In the genomic region with DNA sequence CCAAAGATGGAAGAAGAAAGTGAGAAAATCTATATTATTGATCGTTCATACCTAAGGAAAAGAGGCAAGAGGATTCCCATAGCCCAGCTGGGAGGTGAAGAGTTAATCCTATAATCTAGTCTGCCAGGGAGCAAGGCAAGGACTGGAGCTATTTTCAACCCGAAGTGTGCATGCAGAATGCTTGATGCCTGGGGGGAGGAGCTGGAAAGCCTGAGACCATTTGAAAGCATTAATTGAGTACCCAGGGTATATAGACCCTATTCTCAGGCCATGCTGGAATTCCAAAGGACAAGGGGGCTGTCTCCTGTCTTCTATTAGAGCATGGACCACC, we compare ENCODE assay signal across 16 cellular contexts.
A peak's percentile ranks its signal among the peaks of the same experiment; 100 is the strongest.
DNase-seq lines count a peak whose midpoint lies in the region; ATAC-seq and TF ChIP-seq lines count a peak whose summit lies in the region.
"Had no signal": no experiment of that assay in that cellular context is flagged by ENCODE, and none has a peak within 500 bp of the region (broad histone marks: within the 10 kb centered on the region; RNA-seq: fewer than 3 reads in every experiment).

No MANE protein-coding gene starts in this region.

- peaks cover 38% of the 10 kb centered on the region for H3K4me1 Mint-ChIP-seq in neural crest cell

- no peaks in the 10 kb centered on the region for H3K27me3 ChIP-seq in WERI-Rb-1 (ENCODE audit: insufficient read depth, low read depth, severe bottlenecking)

- H3K27ac ChIP-seq in WERI-Rb-1, result peak overlapping the region; percentile 19
- H3K27ac ChIP-seq: SK-N-MC had no signal

- no peaks in the 10 kb centered on the region for H3K36me3 Mint-ChIP-seq in neural crest cell (ENCODE audit: low read depth)
- H3K36me3 Mint-ChIP-seq: T-cell had no signal

- DNase-seq in D341Med (ENCODE audit: low spot score) (peak; percentile 66), NCI-H1436 (lab: John Stamatoyannopoulos, UW) (peak; percentile 81), WERI-Rb-1 (peak; percentile 75), neural crest cell (ENCODE audit: low read depth, low spot score) (no peak), inferior parietal cortex (ENCODE audit: extremely low spot score) (no peak), HCEC 1CT (no peak)
- DNase-seq: C1 segment of cervical spinal cord, DMS53, NCI-H146, NCI-H2171, NCI-H510A treated with DMSO at 0.1 percent for 48 hours, PC-3, T-cell had no signal

- no peaks in the 10 kb centered on the region for H3K36me3 ChIP-seq in WERI-Rb-1

- TF ChIP-seq POLR2A in GM18505 (IDR thresholded peaks at IDR 0.05; ENCODE audit: borderline replicate concordance, extremely low read depth, insufficient read depth, insufficient read length), result no peak

- peak overlapping the region; percentile 9; the same call in 1 of the 2 replicates for H3K4me3 ChIP-seq in WERI-Rb-1 (ENCODE audit: low read depth, low read length)
- H3K4me3 ChIP-seq: SK-N-MC had no signal

- TF ChIP-seq CTCF in WERI-Rb-1 (IDR thresholded peaks at IDR 0.05; ENCODE audit: low read depth, low read length) (no peak), neural crest cell (conservative IDR thresholded peaks at IDR 0.05) (no peak)

- H3K4me3 Mint-ChIP-seq in neural crest cell, result no peak overlapping the region
- H3K4me3 Mint-ChIP-seq: T-cell had no signal

- peak overlapping the region; percentile 93 for H3K27ac Mint-ChIP-seq in neural crest cell (ENCODE audit: unreplicated experiment)
- H3K27ac Mint-ChIP-seq: T-cell had no signal

- H3K9me3 ChIP-seq in WERI-Rb-1 (ENCODE audit: severe bottlenecking), result no peaks in the 10 kb centered on the region

- no peaks in the 10 kb centered on the region for H3K9me3 Mint-ChIP-seq in neural crest cell
- H3K9me3 Mint-ChIP-seq: T-cell had no signal

- H3K27me3 Mint-ChIP-seq in neural crest cell (ENCODE audit: low read depth), result peaks cover 3% of the 10 kb centered on the region

- no peak for ATAC-seq in GM18505 (IDR thresholded peaks at IDR 0.05; ENCODE audit: unreplicated experiment)
- ATAC-seq: HCT116, PC-3, T-cell had no signal

Comparison
In these comparisons a context has a peak if more than half of its experiments do, and no peak if none do; other contexts are left out.
1. DNase-seq: peak in D341Med (single experiment), NCI-H1436 (single experiment) and WERI-Rb-1 (single experiment); none in neural crest cell (single experiment), inferior parietal cortex (single experiment) and HCEC 1CT (single experiment).